Comparison of ENCODE assay signal across 20 cellular contexts in genomic region chr11:22822204-22822603, GRCh38. TPM values are rescaled to one million over a fixed set of nuclear protein-coding genes. Genes with fewer than 3 reads are reported as not detected.
DNase-seq lines count a peak whose midpoint lies in the region; ATAC-seq, FAIRE-seq and TF ChIP-seq lines count a peak whose summit lies in the region.
"Had no signal": no experiment of that assay in that cellular context is flagged by ENCODE, and none has a peak within 500 bp of the region (broad histone marks: within the 10 kb centered on the region; RNA-seq: fewer than 3 reads in every experiment).

No MANE protein-coding gene starts in this region.

- 0 out of 2 replicates have a peak, but pooled peaks cover 3% of the 10 kb centered on the region for H3K9me1 ChIP-seq in IMR-90 (ENCODE audit: insufficient read depth, low read length)

- intact Hi-C loops in IMR-90 (cut with micrococcal nuclease): no loop called here

- FAIRE-seq in frontal cortex (lab: Jason Lieb, UNC): peak; percentile 6
- FAIRE-seq: A549, GM12878, GM19239, K562 had no signal

- no peaks in the 10 kb centered on the region for H3K9me3 ChIP-seq in IMR-90 (ENCODE audit: control insufficient read depth, insufficient read depth, low read length)
- H3K9me3 ChIP-seq: A549, HAP-1 had no signal

- no peak overlapping the region for H3K56ac ChIP-seq in IMR-90 (ENCODE audit: extremely low read depth, insufficient read depth, low read length)

- no peak overlapping the region for H4K5ac ChIP-seq in IMR-90 (ENCODE audit: low read depth, low read length)

- no peak overlapping the region for H3K4me3 ChIP-seq in IMR-90 (ENCODE audit: insufficient read depth, low read depth, low read length)
- H3K4me3 ChIP-seq: A549, GM12878, GM23248, HAP-1, K562 had no signal

- no peak overlapping the region for H3K4ac ChIP-seq in IMR-90 (ENCODE audit: low read depth, low read length)

- no peak overlapping the region for H3K9ac ChIP-seq in IMR-90 (ENCODE audit: low read depth, low read length)
- H3K9ac ChIP-seq: GM23248 had no signal

- no peak for TF ChIP-seq RAD21 in IMR-90 (IDR thresholded peaks at IDR 0.05; ENCODE audit: low read length)

- no peaks in the 10 kb centered on the region for H3K27me3 ChIP-seq in IMR-90 (ENCODE audit: control insufficient read depth, insufficient read depth, low read length)

- BruUV-seq in IMR-90 (replicated peaks; lab: Mats Ljungman, UMichigan): no TSS peak

- in situ Hi-C loops in IMR-90 (cut with MboI; ENCODE audit: low sequenced_read_pairs): no loop called here

- H3K4me3 Mint-ChIP-seq in brain: no peak overlapping the region
- no peak overlapping the region for H3K4me3 Mint-ChIP-seq in T-helper 2 cell treated with Interferon-gamma antibody and Interleukin-4, amounts not matched to agents 5 μg/mL and 100 μg/mL, for 36 hours
- H3K4me3 Mint-ChIP-seq: CD4-positive, alpha-beta T cell had no signal

- DNase-seq in IMR-90: no peak
- DNase-seq in frontal cortex (ENCODE audit: low spot score in 2 of 2): no peak
- DNase-seq in T-helper 2 cell treated with Interferon-gamma antibody and Interleukin-4, amounts not matched to agents 5 μg/mL and 100 μg/mL, for 36 hours (ENCODE audit: low spot score): no peak
- DNase-seq in COR-L47 (lab: John Stamatoyannopoulos, UW): no peak
- no peak for DNase-seq in SK-N-DZ (ENCODE audit: low spot score)
- DNase-seq: AML-193; CD4-positive, alpha-beta T cell; DMS79 treated with DMSO at 0.1 percent for 48 hours; GM23248 had no signal

- H3K4me1 ChIP-seq in IMR-90 (ENCODE audit: control insufficient read depth, insufficient read depth, low read length): no peaks in the 10 kb centered on the region
- H3K4me1 ChIP-seq: A549, HAP-1 had no signal

- TF ChIP-seq POLR2A in IMR-90 (IDR thresholded peaks at IDR 0.05; ENCODE audit: low read depth, low read length): no peak

- no peak overlapping the region for H2BK20ac ChIP-seq in IMR-90 (ENCODE audit: low read depth, low read length)

- peaks cover 20% of the 10 kb centered on the region for H3K36me3 Mint-ChIP-seq in brain
- H3K36me3 Mint-ChIP-seq in T-helper 2 cell treated with Interferon-gamma antibody and Interleukin-4, amounts not matched to agents 5 μg/mL and 100 μg/mL, for 36 hours (ENCODE audit: low read depth): peaks cover 23% of the 10 kb centered on the region

- no peak overlapping the region for H2AK9ac ChIP-seq in IMR-90 (replicated peaks; ENCODE audit: low read depth, low read length, poor library complexity)

- no peak overlapping the region for H3K23ac ChIP-seq in IMR-90 (ENCODE audit: low read depth, low read length)

- peaks cover 3% of the 10 kb centered on the region; the same call in 1 of the 2 replicates for H3K36me3 ChIP-seq in IMR-90 (ENCODE audit: control insufficient read depth, insufficient read depth, low read length)

- TF ChIP-seq CTCF in IMR-90 (conservative IDR thresholded peaks at IDR 0.05; ENCODE audit: low read depth, low read length) (0 out of 2 replicates have a peak, but pooled peaks have one; percentile 3), brain (conservative IDR thresholded peaks at IDR 0.05) (peak; percentile 11 to 23)

- H3K27ac Mint-ChIP-seq in brain: no peak overlapping the region
- no peak overlapping the region for H3K27ac Mint-ChIP-seq in T-helper 2 cell treated with Interferon-gamma antibody and Interleukin-4, amounts not matched to agents 5 μg/mL and 100 μg/mL, for 36 hours
- H3K27ac Mint-ChIP-seq: CD4-positive, alpha-beta T cell had no signal

- no peak overlapping the region for H4K91ac ChIP-seq in IMR-90 (ENCODE audit: insufficient read depth, low read depth, low read length)

- no peaks in the 10 kb centered on the region for H3K79me1 ChIP-seq in IMR-90 (ENCODE audit: low read depth in 1 of 2, low read length in 2 of 2)

- POLR2A ChIA-PET in IMR-90 (lab: Charles Lee; ENCODE audit: unreplicated experiment): no interaction called here

- WGBS in IMR-90 (ENCODE audit: extremely low coverage in 2 of 2, insufficient read length in 1 of 2), 2 experiments: no CpG with 5 or more reads among the region's 2 CpGs

- no peak overlapping the region for H3K14ac ChIP-seq in IMR-90 (replicated peaks; ENCODE audit: low read depth, low read length)

- no peak for ATAC-seq in IMR-90 (ENCODE audit: low read depth)
- ATAC-seq: A549, GM12878, K562 had no signal

- no peak overlapping the region for H2BK5ac ChIP-seq in IMR-90 (ENCODE audit: low read depth, low read length, poor library complexity, severe bottlenecking)

- H3K27ac ChIP-seq in IMR-90 (ENCODE audit: insufficient read depth, low read length): no peak overlapping the region
- H3K27ac ChIP-seq: A549, C4-2B, GM23248, HL-60 had no signal

- H3K9me3 Mint-ChIP-seq in brain: no peaks in the 10 kb centered on the region
- no peaks in the 10 kb centered on the region for H3K9me3 Mint-ChIP-seq in T-helper 2 cell treated with Interferon-gamma antibody and Interleukin-4, amounts not matched to agents 5 μg/mL and 100 μg/mL, for 36 hours

- dilution Hi-C loops in IMR-90 (cut with HindIII; ENCODE audit: low sequenced_read_pairs, unreplicated experiment): no loop called here

- H2AK5ac ChIP-seq in IMR-90 (ENCODE audit: low read depth, low read length): no peak overlapping the region

- H3K4me1 Mint-ChIP-seq in brain: no peaks in the 10 kb centered on the region
- H3K4me1 Mint-ChIP-seq in T-helper 2 cell treated with Interferon-gamma antibody and Interleukin-4, amounts not matched to agents 5 μg/mL and 100 μg/mL, for 36 hours (ENCODE audit: low read depth): peaks cover under 1% of the 10 kb centered on the region

- H3K18ac ChIP-seq in IMR-90 (ENCODE audit: low read depth, low read length): no peak overlapping the region

- no peak overlapping the region for H4K8ac ChIP-seq in IMR-90 (ENCODE audit: low read depth in 2 of 2, low read length in 2 of 2)

- H2BK15ac ChIP-seq in IMR-90 (ENCODE audit: low read depth, low read length): no peak overlapping the region

- no peak overlapping the region for H2AFZ ChIP-seq in IMR-90 (replicated peaks; ENCODE audit: low read length, poor library complexity)
- H2AFZ ChIP-seq: GM23248 had no signal

- no peak overlapping the region for H2BK120ac ChIP-seq in IMR-90 (ENCODE audit: low read depth, low read length)

- CTCF ChIA-PET in IMR-90 (lab: Yijun Ruan, JAX): no interaction called here

- no peaks in the 10 kb centered on the region for H3K27me3 Mint-ChIP-seq in brain
- no peaks in the 10 kb centered on the region for H3K27me3 Mint-ChIP-seq in T-helper 2 cell treated with Interferon-gamma antibody and Interleukin-4, amounts not matched to agents 5 μg/mL and 100 μg/mL, for 36 hours (ENCODE audit: low read depth)
- H3K27me3 Mint-ChIP-seq: CD4-positive, alpha-beta T cell had no signal

- H3K4me2 ChIP-seq in IMR-90 (ENCODE audit: low read depth, low read length): no peak overlapping the region
- H3K4me2 ChIP-seq: A549 had no signal

- no peaks in the 10 kb centered on the region for H4K20me1 ChIP-seq in IMR-90 (ENCODE audit: insufficient read depth, low read length)

TF ChIP-seq in IMR-90, 13 proteins besides CTCF, POLR2A, EP300 and RAD21:
- TF ChIP-seq CHD1 (IDR thresholded peaks at IDR 0.05; ENCODE audit: low read depth, low read length) (no peak), CEBPB (IDR thresholded peaks at IDR 0.05; ENCODE audit: low read depth, low read length) (no peak)
TF ChIP-seq in IMR-90: peak in this region for 0.

RNA-seq across cellular contexts. Expression of gene SVIP, which starts 7.4 kb away (rescaled TPM):
- 2.0 and 6.1 TPM in 2 replicates for total RNA-seq in IMR-90 (2012; rRNA removed)
- 5.5 and 6.8 TPM in 2 replicates for polyA plus RNA-seq in IMR-90 (2012; rRNA removed)
- 0.34 and 0.73 TPM in 2 replicates for polyA plus RNA-seq in IMR-90 (2012; cell fraction: cytosol; rRNA removed)
- 0.22 and 1.3 TPM in 2 replicates for polyA plus RNA-seq in IMR-90 (2012; cell fraction: nucleus; rRNA removed; ENCODE audit: low replicate concordance)
- 13.4 TPM for polyA plus RNA-seq in brain (ENCODE audit: insufficient read depth, low read depth, low replicate concordance)
- 2.9 TPM for total RNA-seq in frontal cortex
- 17.8 and 20.0 TPM in 2 replicates for polyA plus RNA-seq in SK-N-DZ (2014; cell fraction: cytosol; rRNA removed)
- 10.2 and 13.4 TPM in 2 replicates for polyA plus RNA-seq in SK-N-DZ (2014; cell fraction: nucleus; rRNA removed)

RNA-seq across cellular contexts. Expression of gene CCDC179, which starts 38.1 kb away (rescaled TPM):
- total RNA-seq in IMR-90 (2012; rRNA removed) (not detected in 2 replicates), frontal cortex (not detected)
- polyA plus RNA-seq in IMR-90 (2012; rRNA removed) (not detected in 2 replicates), brain (ENCODE audit: insufficient read depth, low read depth, low replicate concordance) (not detected)
- not detected in 2 replicates for polyA plus RNA-seq in IMR-90 (2012; cell fraction: cytosol; rRNA removed)
- polyA plus RNA-seq in IMR-90 (2012; cell fraction: nucleus; rRNA removed; ENCODE audit: low replicate concordance): not detected in 2 replicates
- not detected in 2 replicates for polyA plus RNA-seq in SK-N-DZ (2014; cell fraction: cytosol; rRNA removed)
- polyA plus RNA-seq in SK-N-DZ (2014; cell fraction: nucleus; rRNA removed): not detected in 2 replicates
- total RNA-seq: CD4-positive, alpha-beta T cell; GM12878; GM23248; H4; HT1080; K562 had no signal
- polyA plus RNA-seq: A549, BJ, GM23248, K562 had no signal
